ENCODE assay signal across 20 cellular contexts in the genomic region with DNA sequence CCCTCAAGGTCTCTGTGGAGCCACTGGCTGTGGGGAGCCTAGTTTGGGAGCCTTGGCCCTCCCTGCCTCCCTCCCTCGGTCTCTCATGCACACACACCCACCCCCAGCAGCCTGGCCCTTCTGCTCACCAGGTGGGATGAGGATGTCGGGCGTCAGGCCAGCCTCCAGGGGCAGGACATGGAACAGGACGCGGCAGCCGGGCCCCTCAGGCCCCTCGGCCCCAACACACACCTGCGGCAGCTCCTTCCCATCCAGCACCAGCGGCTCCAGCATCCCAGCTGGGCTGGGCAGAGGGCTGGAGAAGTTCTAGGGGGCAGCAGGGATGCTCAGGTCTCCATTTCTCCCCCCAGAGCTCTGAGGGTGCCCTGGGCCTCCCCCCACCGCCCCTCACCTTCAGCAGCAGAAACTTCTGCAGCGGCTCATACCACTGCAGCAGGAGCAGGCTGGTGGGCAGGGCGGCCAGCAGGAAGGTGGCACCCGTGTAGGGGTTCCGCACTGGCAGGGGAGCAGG.
"Had no signal": no experiment of that assay in that cellular context is flagged by ENCODE, and none has a peak within 500 bp of the region (broad histone marks: within the 10 kb centered on the region; RNA-seq: fewer than 3 reads in every experiment).

No MANE protein-coding gene starts in this region.

- H3K9me3 ChIP-seq: adrenal gland, breast epithelium, esophagus muscularis mucosa, gastroesophageal sphincter, heart left ventricle, psoas muscle, right lobe of liver, thyroid gland had no signal

- H3K4me3 Mint-ChIP-seq: activated B cell treated with CpG ODN at 0.5 μM for 24 hours; activated CD4-positive, alpha-beta T cell treated with anti-CD3 and anti-CD28 coated beads, Interleukin-2, amount 10 ng/mL, durations not matched to agents 7 days and 5 days; activated naive CD4-positive, alpha-beta T cell treated with anti-CD3 and anti-CD28 coated beads, Interleukin-2, amount 50 U/mL, for 24 hours; activated T-cell treated with anti-CD3 and anti-CD28 coated beads, Interleukin-2, amount 50 U/mL, for 72 hours; dendritic cell treated with granulocyte-macrophage colony-stimulating factor and Interleukin-4, amounts not matched to agents 40 ng/mL and 50 ng/mL, for 4 days; nephron progenitor cell; T-helper 2 cell treated with Interferon-gamma antibody and Interleukin-4, amounts not matched to agents 5 μg/mL and 100 μg/mL, for 36 hours had no signal

- DNase-seq: activated B cell treated with CpG ODN at 0.5 μM for 24 hours; activated CD4-positive, alpha-beta T cell treated with anti-CD3 and anti-CD28 coated beads, Interleukin-2, amount 10 ng/mL, durations not matched to agents 7 days and 5 days; activated gamma-delta T cell; activated T-cell treated with anti-CD3 and anti-CD28 coated beads, Interleukin-2, amount 50 U/mL, for 72 hours; cerebellar nuclear complex; effector CD8-positive, alpha-beta T cell; kidney glomerular epithelial cell; nephron progenitor cell; stimulated activated naive CD4-positive, alpha-beta T cell treated with Interleukin-2 at 50 U/mL for 16 hours; thyroid gland had no signal

- H3K27ac ChIP-seq: adrenal gland, esophagus muscularis mucosa, gastroesophageal sphincter, heart left ventricle, psoas muscle, right lobe of liver had no signal

- H3K27me3 Mint-ChIP-seq: activated B cell treated with CpG ODN at 0.5 μM for 24 hours; activated CD4-positive, alpha-beta T cell treated with anti-CD3 and anti-CD28 coated beads, Interleukin-2, amount 10 ng/mL, durations not matched to agents 7 days and 5 days; activated naive CD4-positive, alpha-beta T cell treated with anti-CD3 and anti-CD28 coated beads, Interleukin-2, amount 50 U/mL, for 24 hours; dendritic cell treated with granulocyte-macrophage colony-stimulating factor and Interleukin-4, amounts not matched to agents 40 ng/mL and 50 ng/mL, for 4 days had no signal

- ATAC-seq: activated T-cell treated with anti-CD3 and anti-CD28 coated beads, Interleukin-2, amount 50 U/mL, for 72 hours; gastroesophageal sphincter; heart left ventricle; psoas muscle; right lobe of liver had no signal

- H3K27ac Mint-ChIP-seq: activated B cell treated with CpG ODN at 0.5 μM for 24 hours; activated naive CD4-positive, alpha-beta T cell treated with anti-CD3 and anti-CD28 coated beads, Interleukin-2, amount 50 U/mL, for 24 hours; activated T-cell treated with anti-CD3 and anti-CD28 coated beads, Interleukin-2, amount 50 U/mL, for 72 hours; dendritic cell treated with granulocyte-macrophage colony-stimulating factor and Interleukin-4, amounts not matched to agents 40 ng/mL and 50 ng/mL, for 4 days; nephron progenitor cell; T-helper 2 cell treated with Interferon-gamma antibody and Interleukin-4, amounts not matched to agents 5 μg/mL and 100 μg/mL, for 36 hours had no signal

- H3K4me3 ChIP-seq: adrenal gland, breast epithelium, esophagus muscularis mucosa, gastroesophageal sphincter, heart left ventricle, psoas muscle, right lobe of liver, thyroid gland had no signal

- H3K36me3 ChIP-seq: breast epithelium, right lobe of liver had no signal

- H3K27me3 ChIP-seq: adrenal gland, breast epithelium, esophagus muscularis mucosa, gastroesophageal sphincter, heart left ventricle, right lobe of liver, thyroid gland had no signal

- H3K36me3 Mint-ChIP-seq: activated naive CD4-positive, alpha-beta T cell treated with anti-CD3 and anti-CD28 coated beads, Interleukin-2, amount 50 U/mL, for 24 hours had no signal

- H3K9me3 Mint-ChIP-seq: activated B cell treated with CpG ODN at 0.5 μM for 24 hours; activated CD4-positive, alpha-beta T cell treated with anti-CD3 and anti-CD28 coated beads, Interleukin-2, amount 10 ng/mL, durations not matched to agents 7 days and 5 days; activated naive CD4-positive, alpha-beta T cell treated with anti-CD3 and anti-CD28 coated beads, Interleukin-2, amount 50 U/mL, for 24 hours; activated T-cell treated with anti-CD3 and anti-CD28 coated beads, Interleukin-2, amount 50 U/mL, for 72 hours; dendritic cell treated with granulocyte-macrophage colony-stimulating factor and Interleukin-4, amounts not matched to agents 40 ng/mL and 50 ng/mL, for 4 days; nephron progenitor cell; T-helper 2 cell treated with Interferon-gamma antibody and Interleukin-4, amounts not matched to agents 5 μg/mL and 100 μg/mL, for 36 hours had no signal

- H3K4me1 ChIP-seq: breast epithelium, psoas muscle, right lobe of liver, thyroid gland had no signal
